ENCODE assay signal across 8 cellular contexts in genomic region chr3:14404396-14405119, GRCh38. TPM values are rescaled to one million over a fixed set of nuclear protein-coding genes. Genes with fewer than 3 reads are reported as not detected.
DNase-seq lines count a peak whose midpoint lies in the region; ATAC-seq and TF ChIP-seq lines count a peak whose summit lies in the region.

No MANE protein-coding gene starts in this region.

- H3K27ac ChIP-seq in thymus (ENCODE audit: low read depth), result no peak overlapping the region

- CTCF ChIA-PET in activated CD8-positive, alpha-beta T cell treated with anti-CD3 and anti-CD28 coated beads, Interleukin-2, amount 10 ng/mL, durations not matched to agents 7 days and 5 days (lab: Charles Lee), result interaction anchor here (0.7 to 1.9 kb wide), 5 partner anchors 19 to 143 kb away, joined by 3 to 8 read pairs (median 4); no protein-coding TSS in a partner anchor

- no peak for TF ChIP-seq CTCF in kidney epithelial cell (IDR thresholded peaks at IDR 0.05; ENCODE audit: insufficient read depth, low read length, poor library complexity, severe bottlenecking)

- peak overlapping the region; percentile 37 for H3K27ac Mint-ChIP-seq in activated CD8-positive, alpha-beta T cell treated with anti-CD3 and anti-CD28 coated beads, Interleukin-2, amount 10 ng/mL, durations not matched to agents 7 days and 5 days

- H3K9me3 ChIP-seq in thymus (ENCODE audit: control insufficient read depth), result no peaks in the 10 kb centered on the region

- peak overlapping the region; percentile 99 for H3K4me3 Mint-ChIP-seq in activated T-cell treated with anti-CD3 and anti-CD28 coated beads, Interleukin-2, amount 50 U/mL, for 4 hours
- peak overlapping the region; percentile 92 for H3K4me3 Mint-ChIP-seq in activated CD8-positive, alpha-beta T cell treated with anti-CD3 and anti-CD28 coated beads, Interleukin-2, amount 10 ng/mL, durations not matched to agents 7 days and 5 days

- H3K4me3 ChIP-seq in kidney epithelial cell (ENCODE audit: low read depth, low read length) (peak overlapping the region; percentile 94), thymus (ENCODE audit: low read length) (peak overlapping the region; percentile 71)

- POLR2A ChIA-PET in activated CD8-positive, alpha-beta T cell treated with anti-CD3 and anti-CD28 coated beads, Interleukin-2, amount 10 ng/mL, durations not matched to agents 7 days and 5 days (lab: Charles Lee), result interaction anchor here (4.4 kb wide), 1 partner anchor 27 kb away, joined by 45 read pairs; no protein-coding TSS in a partner anchor

- H3K4me1 ChIP-seq in thymus (ENCODE audit: control insufficient read depth, insufficient read depth, low read length), result peaks cover 22% of the 10 kb centered on the region

- ATAC-seq in activated T-cell treated with anti-CD3 and anti-CD28 coated beads, Interleukin-2, amount 50 U/mL, for 4 hours, result no peak
- ATAC-seq in activated CD8-positive, alpha-beta T cell treated with anti-CD3 and anti-CD28 coated beads, Interleukin-2, amount 10 ng/mL, durations not matched to agents 7 days and 5 days, result no peak
- ATAC-seq in GM18519 (IDR thresholded peaks at IDR 0.05; ENCODE audit: low FRiP score, unreplicated experiment), result no peak

- no peaks in the 10 kb centered on the region for H3K27me3 ChIP-seq in kidney epithelial cell (ENCODE audit: control insufficient read depth, insufficient read depth, low read length)
- no peaks in the 10 kb centered on the region for H3K27me3 ChIP-seq in thymus (ENCODE audit: control insufficient read depth, insufficient read depth)

- H3K9me3 Mint-ChIP-seq in activated T-cell treated with anti-CD3 and anti-CD28 coated beads, Interleukin-2, amount 50 U/mL, for 4 hours, result no peaks in the 10 kb centered on the region
- no peaks in the 10 kb centered on the region for H3K9me3 Mint-ChIP-seq in activated CD8-positive, alpha-beta T cell treated with anti-CD3 and anti-CD28 coated beads, Interleukin-2, amount 10 ng/mL, durations not matched to agents 7 days and 5 days (ENCODE audit: insufficient read depth)

- no peaks in the 10 kb centered on the region for H3K27me3 Mint-ChIP-seq in activated T-cell treated with anti-CD3 and anti-CD28 coated beads, Interleukin-2, amount 50 U/mL, for 4 hours (ENCODE audit: low read depth)
- H3K27me3 Mint-ChIP-seq in activated CD8-positive, alpha-beta T cell treated with anti-CD3 and anti-CD28 coated beads, Interleukin-2, amount 10 ng/mL, durations not matched to agents 7 days and 5 days (ENCODE audit: low read depth), result no peaks in the 10 kb centered on the region

- 88% methylated on average over 8 of the region's 8 CpGs for WGBS in thymus

- DNase-seq in activated T-cell treated with anti-CD3 and anti-CD28 coated beads, Interleukin-2, amount 50 U/mL, for 4 hours, result no peak
- DNase-seq in activated T-cell treated with anti-CD3 and anti-CD28 coated beads for 4 hours, result no peak
- DNase-seq in activated CD8-positive, alpha-beta T cell treated with anti-CD3 and anti-CD28 coated beads, Interleukin-2, amount 10 ng/mL, durations not matched to agents 7 days and 5 days, result no peak
- no peak for DNase-seq in kidney epithelial cell (ENCODE audit: low read depth)
- no peak for DNase-seq in glomerular visceral epithelial cell (ENCODE audit: extremely low spot score)
- DNase-seq in NCI-H524 treated with DMSO at 0.1 percent for 48 hours (lab: John Stamatoyannopoulos, UW), result no peak

- peaks cover 55% of the 10 kb centered on the region for H3K4me1 Mint-ChIP-seq in activated T-cell treated with anti-CD3 and anti-CD28 coated beads, Interleukin-2, amount 50 U/mL, for 4 hours (ENCODE audit: low read depth)
- peaks cover 58% of the 10 kb centered on the region for H3K4me1 Mint-ChIP-seq in activated CD8-positive, alpha-beta T cell treated with anti-CD3 and anti-CD28 coated beads, Interleukin-2, amount 10 ng/mL, durations not matched to agents 7 days and 5 days (ENCODE audit: low read depth)

- H3K36me3 ChIP-seq in kidney epithelial cell (ENCODE audit: control insufficient read depth, insufficient read depth, low read length) (no peaks in the 10 kb centered on the region), thymus (ENCODE audit: control insufficient read depth, insufficient read depth) (peaks cover 11% of the 10 kb centered on the region)

- H3K36me3 Mint-ChIP-seq in activated T-cell treated with anti-CD3 and anti-CD28 coated beads, Interleukin-2, amount 50 U/mL, for 4 hours (ENCODE audit: insufficient read depth), result no peaks in the 10 kb centered on the region
- peaks cover 16% of the 10 kb centered on the region for H3K36me3 Mint-ChIP-seq in activated CD8-positive, alpha-beta T cell treated with anti-CD3 and anti-CD28 coated beads, Interleukin-2, amount 10 ng/mL, durations not matched to agents 7 days and 5 days (ENCODE audit: low read depth)

RNA-seq across cellular contexts. Expression of gene SLC6A6, which starts 2.2 kb away (rescaled TPM):
- total RNA-seq in activated T-cell treated with anti-CD3 and anti-CD28 coated beads, Interleukin-2, amount 50 U/mL, for 4 hours, result 10 to 100 TPM; 47.6 to 54.2 (median 51.2) TPM
- 10 to 100 TPM; 36.8 to 37.9 TPM for total RNA-seq in activated CD8-positive, alpha-beta T cell treated with anti-CD3 and anti-CD28 coated beads, Interleukin-2, amount 10 ng/mL, durations not matched to agents 7 days and 5 days
- 3.8 and 4.1 TPM in 2 replicates for total RNA-seq in kidney epithelial cell
- polyA plus RNA-seq in thymus, result 5.2 TPM
